Comparison of ENCODE assay signal across 17 cellular contexts in the genomic region with DNA sequence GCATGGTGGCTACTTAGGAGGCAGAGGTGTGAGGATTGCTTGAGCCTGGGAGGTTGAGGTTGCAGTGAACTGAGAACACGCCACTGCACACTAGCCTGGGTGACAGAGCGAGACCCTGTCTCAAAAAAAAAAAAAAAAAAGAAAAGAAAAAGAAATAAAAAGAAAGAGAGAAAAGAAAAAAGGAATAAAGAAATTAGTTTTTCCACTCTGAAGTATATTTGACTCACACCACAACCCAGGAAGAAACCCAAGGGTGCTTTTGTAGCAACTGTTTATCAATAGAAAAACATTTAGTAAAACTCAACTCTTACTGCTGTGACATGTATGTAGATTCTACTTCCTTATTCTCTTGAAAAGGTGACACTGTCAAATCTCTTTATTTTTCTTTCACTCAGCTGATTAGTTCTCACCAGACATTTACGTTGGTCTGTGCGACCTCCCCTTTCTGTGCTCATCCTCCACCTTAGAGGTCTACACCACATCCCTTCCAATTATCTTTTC. TPM values are rescaled to one million over a fixed set of nuclear protein-coding genes. Genes with fewer than 3 reads are reported as not detected.
DNase-seq lines count a peak whose midpoint lies in the region; ATAC-seq and TF ChIP-seq lines count a peak whose summit lies in the region.
"Had no signal": no experiment of that assay in that cellular context is flagged by ENCODE, and none has a peak within 500 bp of the region (broad histone marks: within the 10 kb centered on the region; RNA-seq: fewer than 3 reads in every experiment).

No MANE protein-coding gene starts in this region.

- H3K9me3 ChIP-seq in OCI-LY7 (ENCODE audit: low read length) (no peaks in the 10 kb centered on the region; the same call in 1 of the 2 replicates), neutrophil (no peaks in the 10 kb centered on the region), left ventricle myocardium inferior (replicated peaks) (no peaks in the 10 kb centered on the region)
- H3K9me3 ChIP-seq: body of pancreas, SJSA1 had no signal

- CTCF ChIA-PET in OCI-LY7 (lab: Charles Lee; ENCODE audit: unreplicated experiment): interaction anchor here (1.0 kb wide), 1 partner anchor 9 kb away, joined by 3 read pairs; no protein-coding TSS in a partner anchor
- CTCF ChIA-PET in WTC11 (lab: Charles Lee): no interaction called here

- peaks cover 12% of the 10 kb centered on the region for H3K4me1 Mint-ChIP-seq in WTC11

- intact Hi-C loops in OCI-LY7 (cut with micrococcal nuclease; ENCODE audit: unreplicated experiment) (no loop called here), left ventricle myocardium inferior (cut with micrococcal nuclease) (no loop called here)

- H3K27me3 ChIP-seq in neutrophil: no peaks in the 10 kb centered on the region
- no peaks in the 10 kb centered on the region for H3K27me3 ChIP-seq in left ventricle myocardium inferior (ENCODE audit: low read depth)
- H3K27me3 ChIP-seq: body of pancreas, SJSA1 had no signal

- DNase-seq in SIG-M5 treated with dmso at 0.1 percent for 504 hours (lab: John Stamatoyannopoulos, UW; ENCODE audit: unreplicated experiment) (peak; percentile 23), SIG-M5 (lab: John Stamatoyannopoulos, UW) (no peak), OCI-LY7 (ENCODE audit: low spot score) (peak; percentile 74), WTC11 (ENCODE audit: low spot score) (no peak), left ventricle myocardium inferior (no peak)
- DNase-seq: 8988T; activated T-cell treated with anti-CD3 and anti-CD28 coated beads, Interleukin-2, amount 50 U/mL, for 72 hours; body of pancreas; Calu3; GOT3; NCI-H446 treated with DMSO at 0.1 percent for 48 hours; retina; WERI-Rb-1 had no signal

- H3K27me3 Mint-ChIP-seq in WTC11 (ENCODE audit: low read depth): no peaks in the 10 kb centered on the region

- H3K36me3 ChIP-seq in OCI-LY7 (ENCODE audit: insufficient read depth, low read length): no peaks in the 10 kb centered on the region
- H3K36me3 ChIP-seq in neutrophil: no peaks in the 10 kb centered on the region
- H3K36me3 ChIP-seq in left ventricle myocardium inferior: no peaks in the 10 kb centered on the region
- H3K36me3 ChIP-seq: SJSA1, WERI-Rb-1 had no signal

- H3K36me3 Mint-ChIP-seq in WTC11: no peaks in the 10 kb centered on the region

- H3K4me3 ChIP-seq in OCI-LY7 (ENCODE audit: low read depth, low read length, poor library complexity, severe bottlenecking): no peak overlapping the region
- no peak overlapping the region for H3K4me3 ChIP-seq in neutrophil (ENCODE audit: low read depth in 1 of 2, low read length in 1 of 2)
- H3K4me3 ChIP-seq in left ventricle myocardium inferior: no peak overlapping the region
- H3K4me3 ChIP-seq: body of pancreas, SJSA1 had no signal

- no peaks in the 10 kb centered on the region for H3K9me3 Mint-ChIP-seq in WTC11
- H3K9me3 Mint-ChIP-seq: activated T-cell treated with anti-CD3 and anti-CD28 coated beads, Interleukin-2, amount 50 U/mL, for 72 hours had no signal

- H3K4me2 ChIP-seq in OCI-LY7 (ENCODE audit: low read length): peak overlapping the region; percentile 52

- POLR2A ChIA-PET in OCI-LY7 (lab: Charles Lee) (interaction anchor here (0.9 to 2.2 kb wide), 5 partner anchors 8 to 148 kb away, joined by 3 to 11 read pairs (median 3); no protein-coding TSS in a partner anchor), WTC11 (lab: Charles Lee) (no interaction called here)

- BruUV-seq in OCI-LY7 (replicated peaks; lab: Mats Ljungman, UMichigan): TSS peak; percentile 72

- H3K4me3 Mint-ChIP-seq in WTC11: no peak overlapping the region
- H3K4me3 Mint-ChIP-seq: activated T-cell treated with anti-CD3 and anti-CD28 coated beads, Interleukin-2, amount 50 U/mL, for 72 hours had no signal

- no peak for TF ChIP-seq CTCF in OCI-LY7 (conservative IDR thresholded peaks at IDR 0.05; ENCODE audit: low read length)
- TF ChIP-seq CTCF in neutrophil (IDR thresholded peaks at IDR 0.05): no peak
- TF ChIP-seq CTCF in WTC11 (IDR thresholded peaks at IDR 0.05): no peak
- no peak for TF ChIP-seq CTCF in left ventricle myocardium inferior (IDR thresholded peaks at IDR 0.05; ENCODE audit: borderline replicate concordance)

- peak; percentile 32 for ATAC-seq in HG02610 (IDR thresholded peaks at IDR 0.05; ENCODE audit: unreplicated experiment)
- ATAC-seq in WTC11: no peak
- ATAC-seq in GM19324 (IDR thresholded peaks at IDR 0.05; ENCODE audit: low FRiP score, unreplicated experiment): no peak
- ATAC-seq: activated T-cell treated with anti-CD3 and anti-CD28 coated beads, Interleukin-2, amount 50 U/mL, for 72 hours; body of pancreas had no signal

- no peaks in the 10 kb centered on the region for H3K9me2 ChIP-seq in OCI-LY7 (ENCODE audit: insufficient read depth, low read length)

- H3K79me2 ChIP-seq in OCI-LY7 (ENCODE audit: insufficient read depth, low read depth, low read length): no peaks in the 10 kb centered on the region

- H3K4me1 ChIP-seq in OCI-LY7 (ENCODE audit: insufficient read depth, low read length, poor library complexity, severe bottlenecking): peaks cover 97% of the 10 kb centered on the region
- peaks cover 96 to 98% of the 10 kb centered on the region in 2 experiments for H3K4me1 ChIP-seq in neutrophil (ENCODE audit: control insufficient read depth in 1 of 2, insufficient read depth in 1 of 2, low read depth in 1 of 2, low read length in 1 of 2)
- peaks cover 4% of the 10 kb centered on the region for H3K4me1 ChIP-seq in left ventricle myocardium inferior
- H3K4me1 ChIP-seq: body of pancreas had no signal

- H3K27ac Mint-ChIP-seq in WTC11: no peak overlapping the region
- H3K27ac Mint-ChIP-seq: activated T-cell treated with anti-CD3 and anti-CD28 coated beads, Interleukin-2, amount 50 U/mL, for 72 hours had no signal

- no peaks in the 10 kb centered on the region for H4K20me1 ChIP-seq in OCI-LY7 (ENCODE audit: insufficient read depth, low read length)

- peak overlapping the region; percentile 85 for H3K27ac ChIP-seq in OCI-LY7 (ENCODE audit: low read depth, low read length, poor library complexity, severe bottlenecking)
- H3K27ac ChIP-seq in neutrophil: peak overlapping the region; percentile 93
- H3K27ac ChIP-seq in left ventricle myocardium inferior (replicated peaks): no peak overlapping the region
- H3K27ac ChIP-seq: SJSA1, WERI-Rb-1 had no signal

- H2AFZ ChIP-seq in OCI-LY7 (ENCODE audit: low read length): peak overlapping the region; percentile 75

TF ChIP-seq in WTC11, 78 proteins besides CTCF, POLR2A, EP300 and RAD21 (continues in another document):
- TF ChIP-seq ZNF423 (CRISPR knock-in tag; IDR thresholded peaks at IDR 0.05): no peak
- TF ChIP-seq, protein P1, sequence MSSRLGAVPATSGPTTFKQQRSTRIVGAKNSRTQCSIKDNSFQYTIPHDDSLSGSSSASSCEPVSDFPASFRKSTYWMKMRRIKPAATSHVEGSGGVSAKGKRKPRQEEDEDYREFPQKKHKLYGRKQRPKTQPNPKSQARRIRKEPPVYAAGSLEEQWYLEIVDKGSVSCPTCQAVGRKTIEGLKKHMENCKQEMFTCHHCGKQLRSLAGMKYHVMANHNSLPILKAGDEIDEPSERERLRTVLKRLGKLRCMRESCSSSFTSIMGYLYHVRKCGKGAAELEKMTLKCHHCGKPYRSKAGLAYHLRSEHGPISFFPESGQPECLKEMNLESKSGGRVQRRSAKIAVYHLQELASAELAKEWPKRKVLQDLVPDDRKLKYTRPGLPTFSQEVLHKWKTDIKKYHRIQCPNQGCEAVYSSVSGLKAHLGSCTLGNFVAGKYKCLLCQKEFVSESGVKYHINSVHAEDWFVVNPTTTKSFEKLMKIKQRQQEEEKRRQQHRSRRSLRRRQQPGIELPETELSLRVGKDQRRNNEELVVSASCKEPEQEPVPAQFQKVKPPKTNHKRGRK (CRISPR knock-in tag; IDR thresholded peaks at IDR 0.05; ENCODE audit: borderline replicate concordance): no peak
- TF ChIP-seq E2F4 (CRISPR knock-in tag; IDR thresholded peaks at IDR 0.05; ENCODE audit: borderline replicate concordance, low read depth): no peak
- no peak for TF ChIP-seq JAZF1 (CRISPR knock-in tag; IDR thresholded peaks at IDR 0.05)
- no peak for TF ChIP-seq NR3C1 (CRISPR knock-in tag; conservative IDR thresholded peaks at IDR 0.05; ENCODE audit: low read depth)
- no peak for TF ChIP-seq TP53 (CRISPR knock-in tag; IDR thresholded peaks at IDR 0.05)
- no peak for TF ChIP-seq ETV6 (CRISPR knock-in tag; IDR thresholded peaks at IDR 0.05)
- no peak for TF ChIP-seq IRF1 (CRISPR knock-in tag; IDR thresholded peaks at IDR 0.05)
- TF ChIP-seq, protein P2, sequence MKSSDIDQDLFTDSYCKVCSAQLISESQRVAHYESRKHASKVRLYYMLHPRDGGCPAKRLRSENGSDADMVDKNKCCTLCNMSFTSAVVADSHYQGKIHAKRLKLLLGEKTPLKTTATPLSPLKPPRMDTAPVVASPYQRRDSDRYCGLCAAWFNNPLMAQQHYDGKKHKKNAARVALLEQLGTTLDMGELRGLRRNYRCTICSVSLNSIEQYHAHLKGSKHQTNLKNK (CRISPR knock-in tag; IDR thresholded peaks at IDR 0.05): no peak

RNA-seq across cellular contexts. Expression of gene GPCPD1, which starts 39.4 kb away (rescaled TPM):
- total RNA-seq in OCI-LY7 (2014; rRNA removed; shearing (Covaris generic)): 36.6 and 50.8 TPM in 2 replicates
- total RNA-seq in OCI-LY7 (2022) (90.7 and 101 TPM in 2 replicates), WTC11 (2021) (9.5 to 11.9 TPM (median 10.1 TPM) in 3 replicates), left ventricle myocardium inferior (20.5 TPM)

Comparison
In these comparisons a context has a peak if more than half of its experiments do, and no peak if none do; other contexts are left out.
1. DNase-seq: peak in SIG-M5 treated with dmso at 0.1 percent for 504 hours (single experiment) and OCI-LY7 (single experiment); none in SIG-M5 (single experiment), WTC11 (single experiment) and left ventricle myocardium inferior (single experiment).